1 cellular context compared by ENCODE assay signal in the genomic region with DNA sequence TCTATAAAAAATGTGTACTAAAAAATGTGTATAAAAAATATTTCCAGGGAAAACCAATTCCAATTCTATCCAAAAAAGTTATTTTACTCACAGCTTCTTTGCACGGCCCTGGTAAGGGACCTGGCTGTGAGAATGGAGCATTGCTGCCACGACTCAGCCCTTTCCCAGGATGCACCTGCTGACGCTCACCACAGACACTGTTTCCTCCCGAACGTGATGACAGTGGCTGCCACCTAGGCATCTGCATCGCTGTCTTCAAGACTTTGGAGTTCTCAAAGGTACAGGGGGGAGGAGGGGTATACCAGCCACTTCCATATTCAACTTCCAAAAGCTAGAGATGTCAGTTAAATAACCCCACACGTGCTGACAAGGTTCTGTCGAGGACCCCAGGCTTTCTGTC.
TF ChIP-seq lines count a peak whose summit lies in the region.

No MANE protein-coding gene starts in this region.

TF ChIP-seq in GM23338, 12 proteins besides CTCF, POLR2A, EP300 and RAD21 (continued from another document):
- TF ChIP-seq ZNF462 (CRISPR knock-in tag; IDR thresholded peaks at IDR 0.05) (no peak), STAT1 (IDR thresholded peaks at IDR 0.05; ENCODE audit: unreplicated experiment) (no peak), ZNF331 (CRISPR knock-in tag; IDR thresholded peaks at IDR 0.05; ENCODE audit: low read depth) (no peak)
